ENCODE assay signal across 16 cellular contexts in the genomic region with DNA sequence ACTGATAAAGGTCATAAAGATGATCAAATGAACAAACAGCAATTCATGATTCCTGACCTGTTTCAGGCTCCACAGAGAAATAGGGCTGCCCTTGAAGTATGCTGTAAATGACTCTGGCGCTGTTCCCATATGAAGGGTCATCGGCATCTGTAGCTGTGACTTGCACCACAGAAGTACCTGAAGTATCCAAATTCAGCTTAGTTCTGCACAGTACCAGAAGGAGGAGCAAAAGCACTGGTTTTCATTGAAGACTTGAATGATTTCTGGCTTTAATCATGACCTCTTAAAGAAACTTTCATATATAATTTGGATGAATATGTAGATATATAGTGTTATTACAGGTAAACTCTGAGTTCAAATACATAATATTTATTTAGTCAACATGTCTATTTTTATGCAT.
DNase-seq lines count a peak whose midpoint lies in the region; ATAC-seq and TF ChIP-seq lines count a peak whose summit lies in the region.
"Had no signal": no experiment of that assay in that cellular context is flagged by ENCODE, and none has a peak within 500 bp of the region (broad histone marks: within the 10 kb centered on the region; RNA-seq: fewer than 3 reads in every experiment).

No MANE protein-coding gene starts in this region.

- DNase-seq in MCF 10A (ENCODE audit: unreplicated experiment) (peak; percentile 18), breast epithelium (ENCODE audit: low spot score in 2 of 2) (no peak), NCI-H446 (lab: John Stamatoyannopoulos, UW) (peak; percentile 28 to 35), WTC11 (ENCODE audit: low spot score) (no peak), MG63 (no peak)
- no peak for DNase-seq in activated T-helper 2 cell treated with anti-CD3 and anti-CD28 coated beads, Interferon-gamma antibody, Interleukin-2, Interleukin-4, amounts not matched to agents 10 μg/mL and 5 μg/mL and 100 μg/mL, durations not matched to agents 14 hours and 24 hours and 36 hours (ENCODE audit: low spot score)
- DNase-seq in activated CD8-positive, alpha-beta T cell treated with anti-CD3 and anti-CD28 coated beads, Interleukin-2, amount 10 ng/mL, durations not matched to agents 7 days and 5 days: no peak
- DNase-seq: body of pancreas; dermis blood vessel endothelial cell; erythroblast; GF-D8; stimulated activated CD4-positive, alpha-beta T cell treated with anti-CD3 and anti-CD28 coated beads, Interleukin-15, amount 100 ng/mL, for 24 hours had no signal

- no peaks in the 10 kb centered on the region for H3K4me1 ChIP-seq in breast epithelium
- H3K4me1 ChIP-seq: body of pancreas had no signal

- H3K27me3 ChIP-seq in breast epithelium (no peaks in the 10 kb centered on the region), MG63 (no peaks in the 10 kb centered on the region)
- H3K27me3 ChIP-seq: body of pancreas had no signal

- peak; percentile 48; the same call in 1 of the 2 replicates for ATAC-seq in WTC11
- ATAC-seq in activated CD8-positive, alpha-beta T cell treated with anti-CD3 and anti-CD28 coated beads, Interleukin-2, amount 10 ng/mL, durations not matched to agents 7 days and 5 days: no peak
- no peak for ATAC-seq in GM18867 (IDR thresholded peaks at IDR 0.05; ENCODE audit: unreplicated experiment)
- ATAC-seq: body of pancreas, SK-N-SH treated with all-trans-retinoic acid at 6 μM for 48 hours had no signal

- TF ChIP-seq POLR2A in breast epithelium (IDR thresholded peaks at IDR 0.05): no peak

- POLR2A ChIA-PET in MCF 10A (lab: Yijun Ruan, JAX): no interaction called here
- POLR2A ChIA-PET in WTC11 (lab: Charles Lee): no interaction called here
- POLR2A ChIA-PET in activated CD8-positive, alpha-beta T cell treated with anti-CD3 and anti-CD28 coated beads, Interleukin-2, amount 10 ng/mL, durations not matched to agents 7 days and 5 days (lab: Charles Lee): no interaction called here

- intact Hi-C loops in MCF 10A (cut with micrococcal nuclease) (no loop called here), breast epithelium (cut with DNase I; ENCODE audit: low total_unique reads) (no loop called here)
- intact Hi-C loops in activated T-helper 2 cell treated with anti-CD3 and anti-CD28 coated beads, Interferon-gamma antibody, Interleukin-2, Interleukin-4, amounts not matched to agents 10 μg/mL and 5 μg/mL and 100 μg/mL, durations not matched to agents 14 hours and 24 hours and 36 hours (cut with micrococcal nuclease): no loop called here

- H3K27ac ChIP-seq in breast epithelium: no peak overlapping the region
- H3K27ac ChIP-seq: body of pancreas had no signal

- BruUV-seq in MCF 10A (replicated peaks; lab: Mats Ljungman, UMichigan): no TSS peak

- CTCF ChIA-PET in MCF 10A (lab: Yijun Ruan, JAX) (no interaction called here), WTC11 (lab: Charles Lee) (no interaction called here)
- CTCF ChIA-PET in activated CD8-positive, alpha-beta T cell treated with anti-CD3 and anti-CD28 coated beads, Interleukin-2, amount 10 ng/mL, durations not matched to agents 7 days and 5 days (lab: Charles Lee): no interaction called here

- H3K4me3 Mint-ChIP-seq in MCF 10A (ENCODE audit: unreplicated experiment) (no peak overlapping the region), WTC11 (no peak overlapping the region)
- no peak overlapping the region for H3K4me3 Mint-ChIP-seq in activated T-helper 2 cell treated with anti-CD3 and anti-CD28 coated beads, Interferon-gamma antibody, Interleukin-2, Interleukin-4, amounts not matched to agents 10 μg/mL and 5 μg/mL and 100 μg/mL, durations not matched to agents 14 hours and 24 hours and 36 hours (ENCODE audit: low read depth)
- no peak overlapping the region for H3K4me3 Mint-ChIP-seq in activated CD8-positive, alpha-beta T cell treated with anti-CD3 and anti-CD28 coated beads, Interleukin-2, amount 10 ng/mL, durations not matched to agents 7 days and 5 days
- H3K4me3 Mint-ChIP-seq: activated naive CD4-positive, alpha-beta T cell treated with anti-CD3 and anti-CD28 coated beads, Interleukin-2, amount 50 U/mL, for 24 hours; neural crest cell had no signal

- H3K9me3 Mint-ChIP-seq in MCF 10A (ENCODE audit: unreplicated experiment) (no peaks in the 10 kb centered on the region), WTC11 (peaks cover 7% of the 10 kb centered on the region; the same call in 1 of the 2 replicates)
- peaks cover 21% of the 10 kb centered on the region for H3K9me3 Mint-ChIP-seq in activated T-helper 2 cell treated with anti-CD3 and anti-CD28 coated beads, Interferon-gamma antibody, Interleukin-2, Interleukin-4, amounts not matched to agents 10 μg/mL and 5 μg/mL and 100 μg/mL, durations not matched to agents 14 hours and 24 hours and 36 hours
- H3K9me3 Mint-ChIP-seq in activated CD8-positive, alpha-beta T cell treated with anti-CD3 and anti-CD28 coated beads, Interleukin-2, amount 10 ng/mL, durations not matched to agents 7 days and 5 days (ENCODE audit: insufficient read depth): peaks cover 6% of the 10 kb centered on the region
- H3K9me3 Mint-ChIP-seq: activated naive CD4-positive, alpha-beta T cell treated with anti-CD3 and anti-CD28 coated beads, Interleukin-2, amount 50 U/mL, for 24 hours; neural crest cell had no signal

- no peaks in the 10 kb centered on the region for H3K36me3 Mint-ChIP-seq in MCF 10A (ENCODE audit: insufficient read depth, unreplicated experiment)
- no peaks in the 10 kb centered on the region for H3K36me3 Mint-ChIP-seq in WTC11
- no peaks in the 10 kb centered on the region for H3K36me3 Mint-ChIP-seq in activated T-helper 2 cell treated with anti-CD3 and anti-CD28 coated beads, Interferon-gamma antibody, Interleukin-2, Interleukin-4, amounts not matched to agents 10 μg/mL and 5 μg/mL and 100 μg/mL, durations not matched to agents 14 hours and 24 hours and 36 hours (ENCODE audit: low read depth)
- H3K36me3 Mint-ChIP-seq in activated CD8-positive, alpha-beta T cell treated with anti-CD3 and anti-CD28 coated beads, Interleukin-2, amount 10 ng/mL, durations not matched to agents 7 days and 5 days (ENCODE audit: low read depth): no peaks in the 10 kb centered on the region
- H3K36me3 Mint-ChIP-seq: activated naive CD4-positive, alpha-beta T cell treated with anti-CD3 and anti-CD28 coated beads, Interleukin-2, amount 50 U/mL, for 24 hours had no signal

- no peaks in the 10 kb centered on the region for H3K9me3 ChIP-seq in breast epithelium
- H3K9me3 ChIP-seq in MG63: no peaks in the 10 kb centered on the region
- H3K9me3 ChIP-seq: body of pancreas had no signal

- H3K36me3 ChIP-seq in breast epithelium: no peaks in the 10 kb centered on the region
- H3K36me3 ChIP-seq in MG63: no peaks in the 10 kb centered on the region

- H3K27me3 Mint-ChIP-seq in MCF 10A (ENCODE audit: insufficient read depth, unreplicated experiment) (no peaks in the 10 kb centered on the region), WTC11 (ENCODE audit: low read depth) (no peaks in the 10 kb centered on the region)
- no peaks in the 10 kb centered on the region for H3K27me3 Mint-ChIP-seq in activated T-helper 2 cell treated with anti-CD3 and anti-CD28 coated beads, Interferon-gamma antibody, Interleukin-2, Interleukin-4, amounts not matched to agents 10 μg/mL and 5 μg/mL and 100 μg/mL, durations not matched to agents 14 hours and 24 hours and 36 hours (ENCODE audit: low read depth)
- no peaks in the 10 kb centered on the region for H3K27me3 Mint-ChIP-seq in activated CD8-positive, alpha-beta T cell treated with anti-CD3 and anti-CD28 coated beads, Interleukin-2, amount 10 ng/mL, durations not matched to agents 7 days and 5 days (ENCODE audit: low read depth)
- H3K27me3 Mint-ChIP-seq: activated naive CD4-positive, alpha-beta T cell treated with anti-CD3 and anti-CD28 coated beads, Interleukin-2, amount 50 U/mL, for 24 hours had no signal

- H3K4me1 Mint-ChIP-seq in MCF 10A (ENCODE audit: insufficient read depth, unreplicated experiment): no peaks in the 10 kb centered on the region
- H3K4me1 Mint-ChIP-seq in WTC11: no peaks in the 10 kb centered on the region
- H3K4me1 Mint-ChIP-seq in activated T-helper 2 cell treated with anti-CD3 and anti-CD28 coated beads, Interferon-gamma antibody, Interleukin-2, Interleukin-4, amounts not matched to agents 10 μg/mL and 5 μg/mL and 100 μg/mL, durations not matched to agents 14 hours and 24 hours and 36 hours (ENCODE audit: low read depth): no peaks in the 10 kb centered on the region
- H3K4me1 Mint-ChIP-seq in activated CD8-positive, alpha-beta T cell treated with anti-CD3 and anti-CD28 coated beads, Interleukin-2, amount 10 ng/mL, durations not matched to agents 7 days and 5 days (ENCODE audit: low read depth): no peaks in the 10 kb centered on the region
- H3K4me1 Mint-ChIP-seq: activated naive CD4-positive, alpha-beta T cell treated with anti-CD3 and anti-CD28 coated beads, Interleukin-2, amount 50 U/mL, for 24 hours; neural crest cell had no signal

- TF ChIP-seq CTCF in MCF 10A (IDR thresholded peaks at IDR 0.05; ENCODE audit: unreplicated experiment) (peak; percentile 8), breast epithelium (IDR thresholded peaks at IDR 0.05) (no peak), WTC11 (IDR thresholded peaks at IDR 0.05) (no peak)

- H3K4me3 ChIP-seq in breast epithelium (no peak overlapping the region), MG63 (no peak overlapping the region)
- H3K4me3 ChIP-seq: body of pancreas had no signal

- H3K27ac Mint-ChIP-seq in MCF 10A (ENCODE audit: low read depth, unreplicated experiment) (no peak overlapping the region), WTC11 (no peak overlapping the region)
- H3K27ac Mint-ChIP-seq in activated T-helper 2 cell treated with anti-CD3 and anti-CD28 coated beads, Interferon-gamma antibody, Interleukin-2, Interleukin-4, amounts not matched to agents 10 μg/mL and 5 μg/mL and 100 μg/mL, durations not matched to agents 14 hours and 24 hours and 36 hours: no peak overlapping the region
- no peak overlapping the region for H3K27ac Mint-ChIP-seq in activated CD8-positive, alpha-beta T cell treated with anti-CD3 and anti-CD28 coated beads, Interleukin-2, amount 10 ng/mL, durations not matched to agents 7 days and 5 days
- H3K27ac Mint-ChIP-seq: activated naive CD4-positive, alpha-beta T cell treated with anti-CD3 and anti-CD28 coated beads, Interleukin-2, amount 50 U/mL, for 24 hours had no signal

Comparison
In these comparisons a context has a peak if more than half of its experiments do, and no peak if none do; other contexts are left out.
1. DNase-seq: peak in MCF 10A (single experiment) and NCI-H446 (2 of 2); none in breast epithelium (0 of 2), WTC11 (single experiment), activated T-helper 2 cell treated with anti-CD3 and anti-CD28 coated beads, Interferon-gamma antibody, Interleukin-2, Interleukin-4, amounts not matched to agents 10 μg/mL and 5 μg/mL and 100 μg/mL, durations not matched to agents 14 hours and 24 hours and 36 hours (single experiment), activated CD8-positive, alpha-beta T cell treated with anti-CD3 and anti-CD28 coated beads, Interleukin-2, amount 10 ng/mL, durations not matched to agents 7 days and 5 days (single experiment) and MG63 (single experiment).